In genomic region chr1:113205980-113206766, GRCh38 we compare ENCODE assay signal across 1 cellular context.
TF ChIP-seq lines count a peak whose summit lies in the region.

No MANE protein-coding gene starts in this region.

TF ChIP-seq in HepG2, 621 proteins besides CTCF, POLR2A, EP300 and RAD21 (continued from another document):
- peak; percentile 30; the same call in 1 of the 2 replicates for TF ChIP-seq ARID5B (CRISPR knock-in tag; IDR thresholded peaks at IDR 0.05)
- TF ChIP-seq MAFK (conservative IDR thresholded peaks at IDR 0.05 in 1 of 2, IDR thresholded peaks at IDR 0.05 in 1 of 2; ENCODE audit: low read length in 2 of 2): no peak
- no peak for TF ChIP-seq CSRNP1 (CRISPR knock-in tag; IDR thresholded peaks at IDR 0.05)
- TF ChIP-seq CAMTA2 (CRISPR knock-in tag; IDR thresholded peaks at IDR 0.05; ENCODE audit: borderline replicate concordance): no peak
- TF ChIP-seq ZNF136 (CRISPR knock-in tag; IDR thresholded peaks at IDR 0.05; ENCODE audit: low read depth): no peak
- no peak for TF ChIP-seq ZMYM4 (CRISPR knock-in tag; IDR thresholded peaks at IDR 0.05)
- no peak for TF ChIP-seq FOXA1 (IDR thresholded peaks at IDR 0.05)
- TF ChIP-seq FOXA1 (CRISPR knock-in tag; IDR thresholded peaks at IDR 0.05): peak; percentile 17; the same call in 1 of the 2 replicates
- no peak for TF ChIP-seq ZNF749 (CRISPR knock-in tag; IDR thresholded peaks at IDR 0.05; ENCODE audit: borderline replicate concordance)
- no peak for TF ChIP-seq ZNF30 (CRISPR knock-in tag; IDR thresholded peaks at IDR 0.05)
- no peak for TF ChIP-seq ZMAT5 (CRISPR knock-in tag; IDR thresholded peaks at IDR 0.05; ENCODE audit: borderline replicate concordance, low read depth)
- TF ChIP-seq ZNF12 (CRISPR knock-in tag; IDR thresholded peaks at IDR 0.05): no peak
- TF ChIP-seq ZNF574 (CRISPR knock-in tag; IDR thresholded peaks at IDR 0.05): no peak
- no peak for TF ChIP-seq JDP2 (CRISPR knock-in tag; IDR thresholded peaks at IDR 0.05; ENCODE audit: borderline replicate concordance)
- TF ChIP-seq ZNF672 (CRISPR knock-in tag; IDR thresholded peaks at IDR 0.05): no peak
- no peak for TF ChIP-seq FOXK1 (CRISPR knock-in tag; IDR thresholded peaks at IDR 0.05; ENCODE audit: borderline replicate concordance, low read depth)
- no peak for TF ChIP-seq MXD3 (CRISPR knock-in tag; IDR thresholded peaks at IDR 0.05)
- no peak for TF ChIP-seq ATRX (CRISPR knock-in tag; IDR thresholded peaks at IDR 0.05; ENCODE audit: borderline replicate concordance)
- no peak for TF ChIP-seq ZNF230 (CRISPR knock-in tag; IDR thresholded peaks at IDR 0.05)
- TF ChIP-seq ZBTB37 (CRISPR knock-in tag; IDR thresholded peaks at IDR 0.05): no peak
- no peak for TF ChIP-seq TCF7L2 (IDR thresholded peaks at IDR 0.05; ENCODE audit: low read depth, low read length)
- TF ChIP-seq CEBPG (CRISPR knock-in tag; IDR thresholded peaks at IDR 0.05): peak; percentile 57
- TF ChIP-seq ZNF281 (CRISPR knock-in tag; IDR thresholded peaks at IDR 0.05; ENCODE audit: borderline replicate concordance): no peak
- no peak for TF ChIP-seq SRSF9 (IDR thresholded peaks at IDR 0.05; ENCODE audit: borderline replicate concordance, insufficient read depth, low read depth, low read length, poor library complexity, severe bottlenecking)
- TF ChIP-seq CEBPB (IDR thresholded peaks at IDR 0.05; ENCODE audit: borderline replicate concordance, low read depth, low read length): peak; percentile 38; the same call in 1 of the 2 replicates
- no peak for TF ChIP-seq TCF12 (IDR thresholded peaks at IDR 0.05)
- TF ChIP-seq TCF12 (CRISPR knock-in tag; IDR thresholded peaks at IDR 0.05): no peak
- no peak for TF ChIP-seq AKAP8 (CRISPR knock-in tag; IDR thresholded peaks at IDR 0.05)
- no peak for TF ChIP-seq ZNF503 (CRISPR knock-in tag; IDR thresholded peaks at IDR 0.05)
